Comparison of ENCODE assay signal across 22 cellular contexts in the genomic region with DNA sequence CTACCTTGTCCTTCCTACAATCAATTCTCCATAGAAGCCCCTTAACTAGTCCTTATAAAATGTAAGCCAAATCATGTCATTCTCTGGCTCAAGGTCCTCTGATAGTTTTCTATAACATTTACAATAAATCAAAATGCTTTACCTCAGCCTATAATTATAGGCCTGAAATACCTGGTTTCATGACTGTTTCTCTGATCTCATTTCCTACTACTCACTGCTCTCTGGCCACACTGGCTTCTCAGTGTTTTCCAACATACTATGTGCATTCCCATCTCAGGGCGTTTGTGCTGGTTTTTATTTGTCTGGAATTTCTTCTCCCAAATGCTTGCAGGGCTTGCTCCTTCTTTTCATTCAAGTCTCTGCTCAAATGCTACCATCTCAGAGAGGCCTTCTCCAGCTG.
"Had no signal": no experiment of that assay in that cellular context is flagged by ENCODE, and none has a peak within 500 bp of the region (broad histone marks: within the 10 kb centered on the region; RNA-seq: fewer than 3 reads in every experiment).

No MANE protein-coding gene starts in this region.

- H3K4me2 ChIP-seq: KMS-11 had no signal

- H3K27ac ChIP-seq: HL-60, KMS-11, RWPE1, SJCRH30 had no signal

- H3K9me3 ChIP-seq: SJCRH30 had no signal

- H3K9ac ChIP-seq: KMS-11 had no signal

- ATAC-seq: K562, Panc1, SK-N-SH treated with all-trans-retinoic acid at 6 μM for 48 hours had no signal

- DNase-seq: Kasumi-1, MM.1S, NCI-H1092 treated with DMSO at 0.1 percent for 48 hours, NCI-H1436, NCI-H187, NCI-H2029, NCI-H2081 treated with DMSO at 0.1 percent for 48 hours, NCI-H2171, NCI-H345, NCI-H446 treated with DMSO at 0.1 percent for 48 hours, NCI-H510A treated with DMSO at 0.1 percent for 48 hours, NCI-H526, NCI-H748 treated with DMSO at 0.1 percent for 48 hours, SHP77, SJCRH30, T-helper 1 cell had no signal

- H3K27me3 ChIP-seq: SJCRH30 had no signal

- H3K36me3 ChIP-seq: SJCRH30 had no signal

- H3K4me1 ChIP-seq: SJCRH30 had no signal

- H3K4me3 ChIP-seq: K562, SJCRH30 had no signal
